In genomic region chr5:150129813-150130492, GRCh38 we compare ENCODE assay signal across 1 cellular context.
TF ChIP-seq lines count a peak whose summit lies in the region.

No MANE protein-coding gene starts in this region.

TF ChIP-seq in H1, 55 proteins besides CTCF, POLR2A, EP300 and RAD21:
- TF ChIP-seq CHD1 (IDR thresholded peaks at IDR 0.05; ENCODE audit: low read depth, low read length) (no peak), SIRT6 (IDR thresholded peaks at IDR 0.05; ENCODE audit: low read length) (no peak), SP4 (IDR thresholded peaks at IDR 0.05; ENCODE audit: low read length) (0 out of 2 replicates have a peak, but pooled peaks have one; percentile 58), CEBPB (IDR thresholded peaks at IDR 0.05; ENCODE audit: low read depth, low read length) (peak; percentile 97), USF2 (IDR thresholded peaks at IDR 0.05; ENCODE audit: low read length) (peak; percentile 52; the same call in 1 of the 2 replicates), PHF8 (conservative IDR thresholded peaks at IDR 0.05; ENCODE audit: low read depth, low read length) (no peak)
